8 cellular contexts compared by ENCODE assay signal in the genomic region with DNA sequence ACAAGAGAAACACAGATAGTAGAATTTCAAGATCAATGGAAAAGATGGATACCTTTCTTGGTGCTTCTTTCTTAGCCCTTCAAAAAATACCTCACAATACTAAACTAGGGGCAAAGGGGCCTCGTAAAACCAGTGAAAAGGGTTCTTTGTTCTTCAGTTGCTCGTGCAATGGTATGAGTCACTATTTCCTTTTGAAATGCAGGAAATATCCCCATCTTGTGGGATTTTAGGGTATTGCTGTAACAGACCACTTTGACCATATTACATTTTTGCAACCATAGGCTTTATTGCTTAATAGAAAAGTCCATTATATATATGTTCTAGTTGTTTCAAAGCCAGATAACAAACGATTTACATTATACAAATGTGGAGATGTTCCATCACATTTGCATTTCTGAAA.
DNase-seq lines count a peak whose midpoint lies in the region; ATAC-seq, FAIRE-seq and TF ChIP-seq lines count a peak whose summit lies in the region.

No MANE protein-coding gene starts in this region.

- no peak overlapping the region for H3K4me3 Mint-ChIP-seq in activated T-cell treated with anti-CD3 and anti-CD28 coated beads, Interleukin-2, amount 50 U/mL, for 4 hours

- dilution Hi-C loops in keratinocyte (cut with MboI; ENCODE audit: extremely low pct_ligation_motif_present, low sequenced_read_pairs) = no loop called here

- no peaks in the 10 kb centered on the region for H3K4me1 ChIP-seq in keratinocyte (ENCODE audit: control insufficient read depth, extremely low read depth, insufficient read depth, low read length)

- H2AFZ ChIP-seq in keratinocyte (ENCODE audit: control insufficient read depth, low read length) = no peak overlapping the region

- no peaks in the 10 kb centered on the region for H3K9me1 ChIP-seq in keratinocyte (ENCODE audit: control insufficient read depth, extremely low read depth, insufficient read depth, low read length)

- H3K79me2 ChIP-seq in keratinocyte (ENCODE audit: control insufficient read depth, insufficient read depth, low read length) = no peaks in the 10 kb centered on the region

- TF ChIP-seq CTCF in keratinocyte (optimal IDR thresholded peaks at IDR 0.05 in 1 of 3, IDR thresholded peaks at IDR 0.05 in 1 of 3, conservative IDR thresholded peaks at IDR 0.05 in 1 of 3; ENCODE audit: extremely low read depth in 1 of 3, insufficient read depth in 2 of 3, low read length in 3 of 3) = peak in 2 of 3 experiments; percentile 42 to 52

- no peaks in the 10 kb centered on the region for H3K36me3 ChIP-seq in keratinocyte (ENCODE audit: control insufficient read depth in 2 of 2, extremely low read depth in 1 of 2, insufficient read depth in 2 of 2, low read length in 2 of 2)

- no peak for DNase-seq in activated T-cell treated with anti-CD3 and anti-CD28 coated beads, Interleukin-2, amount 50 U/mL, for 4 hours
- DNase-seq in activated T-cell treated with anti-CD3 and anti-CD28 coated beads for 4 hours (no peak), SKM-1 treated with dmso at 0.1 percent for 144 hours (lab: John Stamatoyannopoulos, UW; ENCODE audit: unreplicated experiment) (peak; percentile 90), keratinocyte (ENCODE audit: low read depth, low spot score) (peak; percentile 7), middle frontal gyrus (ENCODE audit: extremely low spot score, low spot score) (no peak)
- no peak for DNase-seq in stimulated activated CD4-positive, alpha-beta T cell treated with anti-CD3 and anti-CD28 coated beads, Interleukin-4, amount 100 ng/mL, for 4 hours

- no peak overlapping the region for H3K9ac ChIP-seq in keratinocyte (ENCODE audit: control insufficient read depth, extremely low read depth, insufficient read depth, low read length)

- H3K27me3 ChIP-seq in keratinocyte (ENCODE audit: control insufficient read depth, extremely low read depth, insufficient read depth, low read length) = no peaks in the 10 kb centered on the region

- peak; percentile 41 to 48 for ATAC-seq in activated T-cell treated with anti-CD3 and anti-CD28 coated beads, Interleukin-2, amount 50 U/mL, for 4 hours
- ATAC-seq in HG03175 (IDR thresholded peaks at IDR 0.05; ENCODE audit: unreplicated experiment) (peak; percentile 64), GM21423 (IDR thresholded peaks at IDR 0.05; ENCODE audit: unreplicated experiment) (no peak)

- no peak overlapping the region for H3K4me3 ChIP-seq in keratinocyte (ENCODE audit: control insufficient read depth in 2 of 3, extremely low read depth in 1 of 3, insufficient read depth in 2 of 3, low read depth in 1 of 3, low read length in 3 of 3)

- H3K27ac ChIP-seq in keratinocyte (ENCODE audit: control insufficient read depth, insufficient read depth, low read length) = no peak overlapping the region

- peaks cover 2% of the 10 kb centered on the region for H3K4me1 Mint-ChIP-seq in activated T-cell treated with anti-CD3 and anti-CD28 coated beads, Interleukin-2, amount 50 U/mL, for 4 hours (ENCODE audit: low read depth)

- H3K4me2 ChIP-seq in keratinocyte (ENCODE audit: control insufficient read depth, extremely low read depth, insufficient read depth, low read depth, low read length) = no peak overlapping the region

- H4K20me1 ChIP-seq in keratinocyte (ENCODE audit: control insufficient read depth, extremely low read depth, insufficient read depth, low read length) = no peaks in the 10 kb centered on the region

- H3K9me3 Mint-ChIP-seq in activated T-cell treated with anti-CD3 and anti-CD28 coated beads, Interleukin-2, amount 50 U/mL, for 4 hours = no peaks in the 10 kb centered on the region

- H3K9me3 ChIP-seq in keratinocyte (ENCODE audit: control insufficient read depth, low read depth, low read length) = no peaks in the 10 kb centered on the region

- peaks cover 4% of the 10 kb centered on the region for H3K27me3 Mint-ChIP-seq in activated T-cell treated with anti-CD3 and anti-CD28 coated beads, Interleukin-2, amount 50 U/mL, for 4 hours (ENCODE audit: low read depth)

- FAIRE-seq in keratinocyte (lab: Jason Lieb, UNC) = no peak

- H3K36me3 Mint-ChIP-seq in activated T-cell treated with anti-CD3 and anti-CD28 coated beads, Interleukin-2, amount 50 U/mL, for 4 hours (ENCODE audit: insufficient read depth) = no peaks in the 10 kb centered on the region

Comparison
In these comparisons a context has a peak if more than half of its experiments do, and no peak if none do; other contexts are left out.
1. DNase-seq: peak in SKM-1 treated with dmso at 0.1 percent for 144 hours (single experiment) and keratinocyte (single experiment); none in activated T-cell treated with anti-CD3 and anti-CD28 coated beads, Interleukin-2, amount 50 U/mL, for 4 hours (single experiment), activated T-cell treated with anti-CD3 and anti-CD28 coated beads for 4 hours (single experiment), stimulated activated CD4-positive, alpha-beta T cell treated with anti-CD3 and anti-CD28 coated beads, Interleukin-4, amount 100 ng/mL, for 4 hours (0 of 2) and middle frontal gyrus (single experiment).